Comparison of ENCODE assay signal across 1 cellular context in the genomic region with DNA sequence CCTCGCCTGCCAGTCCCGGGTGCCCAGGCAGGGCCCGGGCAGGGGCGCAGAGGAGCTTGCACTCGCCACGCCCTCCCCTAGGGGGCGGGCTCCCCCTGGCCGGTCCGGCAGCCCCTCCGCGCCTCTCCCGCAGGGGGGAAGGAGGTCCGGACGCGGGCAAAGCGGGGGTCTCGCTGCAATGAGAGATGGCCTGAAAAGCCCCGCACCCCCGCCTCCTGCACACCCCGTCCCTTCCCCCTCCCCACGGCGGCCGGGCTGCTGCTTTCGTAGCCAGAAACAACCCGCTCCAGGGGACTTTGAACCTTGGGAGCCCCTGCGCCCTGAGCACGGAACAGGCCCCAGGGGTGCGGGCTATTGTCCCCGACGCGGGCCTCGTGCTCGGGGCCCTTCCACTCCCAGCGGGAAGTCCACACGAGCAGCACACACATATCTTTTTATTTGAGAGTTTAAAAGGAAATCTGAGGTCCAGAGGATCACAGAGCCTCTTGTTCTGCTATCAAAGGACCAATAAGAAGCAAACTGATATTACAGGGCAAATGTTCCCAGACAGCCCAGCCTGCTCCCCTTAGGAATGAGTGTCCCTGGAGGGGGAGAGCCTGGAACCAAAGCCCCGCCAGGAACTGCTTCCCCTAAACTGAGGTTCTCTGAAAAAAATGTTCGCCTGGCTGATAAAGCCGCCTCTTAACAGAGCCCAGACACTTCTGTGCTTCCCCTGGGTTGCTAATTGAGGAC.
TF ChIP-seq lines count a peak whose summit lies in the region.

No MANE protein-coding gene starts in this region.

TF ChIP-seq in HCT116, 20 proteins besides CTCF, POLR2A, EP300 and RAD21:
- TF ChIP-seq ZFX (IDR thresholded peaks at IDR 0.05): peak; percentile 35; the same call in 1 of the 2 replicates
- no peak for TF ChIP-seq YY1 (IDR thresholded peaks at IDR 0.05; ENCODE audit: extremely low read depth, insufficient replicate concordance, low read depth, low read length)
- TF ChIP-seq EZH2phosphoT487 (IDR thresholded peaks at IDR 0.05; ENCODE audit: borderline replicate concordance): no peak
- TF ChIP-seq ZNF274 (IDR thresholded peaks at IDR 0.05; ENCODE audit: low read depth, low read length): no peak
- TF ChIP-seq EZH2 (IDR thresholded peaks at IDR 0.05): no peak
- TF ChIP-seq POLR2AphosphoS5 (IDR thresholded peaks at IDR 0.05; ENCODE audit: low read depth, low read length): 0 out of 2 replicates have a peak, but pooled peaks have one; percentile 29
- no peak for TF ChIP-seq CBX3 (IDR thresholded peaks at IDR 0.05; ENCODE audit: low read depth)
